ENCODE assay signal across 12 cellular contexts in the genomic region with DNA sequence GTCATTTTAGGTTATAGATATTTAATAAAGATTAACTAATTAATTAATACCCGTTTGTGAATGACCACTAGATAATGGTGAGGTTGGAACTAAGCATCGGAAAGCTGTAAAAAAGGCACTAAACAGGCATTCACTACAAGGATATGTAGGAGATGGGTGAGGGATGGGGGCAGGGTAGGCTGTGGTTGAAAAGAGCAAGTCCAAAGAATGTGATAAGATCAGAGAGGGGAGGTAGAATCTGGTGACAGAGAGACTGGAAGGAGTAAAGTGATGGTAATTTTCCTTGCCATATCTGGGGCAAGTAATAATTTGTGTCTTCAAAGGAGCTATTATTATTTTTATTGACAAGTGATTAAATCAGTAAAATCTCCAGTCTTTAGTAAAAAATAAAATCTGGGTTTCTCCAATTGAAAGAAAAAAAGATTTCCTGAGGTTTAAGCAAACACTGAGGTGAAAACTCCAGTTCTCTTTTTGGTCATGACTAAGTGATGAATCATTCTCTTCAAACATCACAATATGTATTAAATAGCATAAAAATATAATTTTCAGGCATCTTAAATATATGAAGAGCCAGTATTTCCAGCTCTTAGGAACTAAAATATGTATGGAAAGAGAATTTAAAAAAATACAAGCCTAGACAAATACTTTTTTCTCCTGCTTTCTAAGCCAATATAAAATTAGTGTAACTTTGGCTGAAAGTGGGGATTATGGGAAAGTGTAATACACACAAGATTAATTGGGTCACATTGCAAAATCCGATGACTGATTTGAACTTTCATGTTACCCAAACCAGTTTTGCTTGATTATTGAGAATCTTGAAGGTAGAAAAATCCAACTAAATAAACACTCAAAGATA.
DNase-seq lines count a peak whose midpoint lies in the region; ATAC-seq and TF ChIP-seq lines count a peak whose summit lies in the region.
"Had no signal": no experiment of that assay in that cellular context is flagged by ENCODE, and none has a peak within 500 bp of the region (broad histone marks: within the 10 kb centered on the region; RNA-seq: fewer than 3 reads in every experiment).

No MANE protein-coding gene starts in this region.

- DNase-seq in DMS53 (lab: John Stamatoyannopoulos, UW), result peak; percentile 61
- DNase-seq in DMS53 treated with DMSO at 0.1 percent for 48 hours (lab: John Stamatoyannopoulos, UW; ENCODE audit: unreplicated experiment), result no peak
- DNase-seq in RPMI7951 (ENCODE audit: low read depth), result peak; percentile 85
- DNase-seq in fibroblast of gingiva (ENCODE audit: low read depth), result peak; percentile 11
- peak; percentile 55 for DNase-seq in retinal pigment epithelial cell (ENCODE audit: low read depth)
- no peak for DNase-seq in GDM1 (lab: John Stamatoyannopoulos, UW)
- DNase-seq: DMS79, NCI-H345, tibial artery had no signal

- no peak for TF ChIP-seq CTCF in retinal pigment epithelial cell (conservative IDR thresholded peaks at IDR 0.05; ENCODE audit: low read depth, low read length)

- H3K4me3 ChIP-seq in retinal pigment epithelial cell (ENCODE audit: low read length), result no peak overlapping the region
- H3K4me3 ChIP-seq: tibial artery had no signal

- ATAC-seq in HG02798 (IDR thresholded peaks at IDR 0.05; ENCODE audit: poor library complexity, unreplicated experiment) (no peak), HG02588 (IDR thresholded peaks at IDR 0.05; ENCODE audit: unreplicated experiment) (no peak)
- ATAC-seq: left lobe of liver had no signal

Comparison
In these comparisons a context has a peak if more than half of its experiments do, and no peak if none do; other contexts are left out.
1. DNase-seq: peak in DMS53 (single experiment), RPMI7951 (single experiment), fibroblast of gingiva (single experiment) and retinal pigment epithelial cell (single experiment); none in DMS53 treated with DMSO at 0.1 percent for 48 hours (single experiment) and GDM1 (single experiment).